In the genomic region with DNA sequence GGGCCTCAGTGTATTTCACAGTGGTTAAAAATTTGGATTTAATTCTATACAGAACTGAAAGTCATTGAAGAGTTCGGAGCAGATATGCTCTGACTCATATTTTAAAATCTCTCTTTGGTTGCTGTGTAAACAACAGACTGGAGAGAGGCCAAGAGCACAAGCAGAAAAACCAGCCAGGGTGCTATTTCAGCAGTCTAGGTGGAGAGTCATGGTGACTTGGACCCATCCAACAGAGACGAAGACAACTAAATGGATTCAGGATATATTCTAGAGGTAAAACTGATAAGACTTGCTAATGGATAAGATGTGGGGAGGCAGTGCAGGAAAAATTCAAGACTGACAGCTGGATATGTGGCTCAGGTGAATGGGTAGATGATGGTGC, we compare ENCODE assay signal across 1 cellular context.
TF ChIP-seq lines count a peak whose summit lies in the region.

No MANE protein-coding gene starts in this region.

TF ChIP-seq in A549, 52 proteins besides CTCF, POLR2A, EP300 and RAD21 (continued from another document):
- TF ChIP-seq TP53 (CRISPR knock-in tag; IDR thresholded peaks at IDR 0.05) (no peak), CBX2 (IDR thresholded peaks at IDR 0.05; ENCODE audit: borderline replicate concordance, low read depth) (no peak), PBX3 (IDR thresholded peaks at IDR 0.05) (no peak), SREBF2 (IDR thresholded peaks at IDR 0.05) (no peak), CBX8 (IDR thresholded peaks at IDR 0.05) (no peak), E2F6 (IDR thresholded peaks at IDR 0.05; ENCODE audit: borderline replicate concordance, low read depth) (no peak; the same call in 1 of the 2 replicates), JUNB (IDR thresholded peaks at IDR 0.05) (peak; percentile 52), ZC3H11A (IDR thresholded peaks at IDR 0.05) (no peak), FOXS1 (CRISPR knock-in tag; IDR thresholded peaks at IDR 0.05) (0 out of 2 replicates have a peak, but pooled peaks have one; percentile 51), ZNF302 (CRISPR knock-in tag; IDR thresholded peaks at IDR 0.05) (no peak), PHF8 (IDR thresholded peaks at IDR 0.05; ENCODE audit: borderline replicate concordance, low read depth) (no peak), HEYL (CRISPR knock-in tag; IDR thresholded peaks at IDR 0.05) (no peak), CHD4 (IDR thresholded peaks at IDR 0.05; ENCODE audit: borderline replicate concordance) (no peak), RFX5 (IDR thresholded peaks at IDR 0.05) (no peak), ZFP36 (IDR thresholded peaks at IDR 0.05; ENCODE audit: borderline replicate concordance, partially characterized antibody) (no peak)
- TF ChIP-seq, protein P1, sequence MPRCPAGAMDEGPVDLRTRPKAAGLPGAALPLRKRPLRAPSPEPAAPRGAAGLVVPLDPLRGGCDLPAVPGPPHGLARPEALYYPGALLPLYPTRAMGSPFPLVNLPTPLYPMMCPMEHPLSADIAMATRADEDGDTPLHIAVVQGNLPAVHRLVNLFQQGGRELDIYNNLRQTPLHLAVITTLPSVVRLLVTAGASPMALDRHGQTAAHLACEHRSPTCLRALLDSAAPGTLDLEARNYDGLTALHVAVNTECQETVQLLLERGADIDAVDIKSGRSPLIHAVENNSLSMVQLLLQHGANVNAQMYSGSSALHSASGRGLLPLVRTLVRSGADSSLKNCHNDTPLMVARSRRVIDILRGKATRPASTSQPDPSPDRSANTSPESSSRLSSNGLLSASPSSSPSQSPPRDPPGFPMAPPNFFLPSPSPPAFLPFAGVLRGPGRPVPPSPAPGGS (IDR thresholded peaks at IDR 0.05) = no peak
